2 cellular contexts compared by ENCODE assay signal in the genomic region with DNA sequence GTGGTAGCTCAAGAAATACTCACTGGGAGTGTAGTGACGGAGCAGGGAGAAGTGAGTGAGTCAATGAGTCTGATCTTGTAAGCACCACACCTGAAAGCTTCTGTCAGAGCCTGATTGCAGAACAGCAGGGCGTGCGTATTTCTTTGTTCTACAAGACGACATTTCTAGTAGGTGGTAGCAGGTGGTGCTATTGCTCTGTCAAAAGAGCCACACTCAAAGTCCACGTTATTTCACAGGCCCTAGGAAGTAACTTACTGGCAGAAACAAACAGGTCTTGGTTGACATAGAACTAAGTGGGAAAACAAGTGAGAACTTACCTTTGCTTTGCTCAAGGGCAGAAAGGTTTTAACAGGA.
TF ChIP-seq lines count a peak whose summit lies in the region.

No MANE protein-coding gene starts in this region.

TF ChIP-seq in SK-N-SH, 30 proteins besides CTCF, POLR2A, EP300 and RAD21 (continued from another document):
- TF ChIP-seq, protein P1, sequence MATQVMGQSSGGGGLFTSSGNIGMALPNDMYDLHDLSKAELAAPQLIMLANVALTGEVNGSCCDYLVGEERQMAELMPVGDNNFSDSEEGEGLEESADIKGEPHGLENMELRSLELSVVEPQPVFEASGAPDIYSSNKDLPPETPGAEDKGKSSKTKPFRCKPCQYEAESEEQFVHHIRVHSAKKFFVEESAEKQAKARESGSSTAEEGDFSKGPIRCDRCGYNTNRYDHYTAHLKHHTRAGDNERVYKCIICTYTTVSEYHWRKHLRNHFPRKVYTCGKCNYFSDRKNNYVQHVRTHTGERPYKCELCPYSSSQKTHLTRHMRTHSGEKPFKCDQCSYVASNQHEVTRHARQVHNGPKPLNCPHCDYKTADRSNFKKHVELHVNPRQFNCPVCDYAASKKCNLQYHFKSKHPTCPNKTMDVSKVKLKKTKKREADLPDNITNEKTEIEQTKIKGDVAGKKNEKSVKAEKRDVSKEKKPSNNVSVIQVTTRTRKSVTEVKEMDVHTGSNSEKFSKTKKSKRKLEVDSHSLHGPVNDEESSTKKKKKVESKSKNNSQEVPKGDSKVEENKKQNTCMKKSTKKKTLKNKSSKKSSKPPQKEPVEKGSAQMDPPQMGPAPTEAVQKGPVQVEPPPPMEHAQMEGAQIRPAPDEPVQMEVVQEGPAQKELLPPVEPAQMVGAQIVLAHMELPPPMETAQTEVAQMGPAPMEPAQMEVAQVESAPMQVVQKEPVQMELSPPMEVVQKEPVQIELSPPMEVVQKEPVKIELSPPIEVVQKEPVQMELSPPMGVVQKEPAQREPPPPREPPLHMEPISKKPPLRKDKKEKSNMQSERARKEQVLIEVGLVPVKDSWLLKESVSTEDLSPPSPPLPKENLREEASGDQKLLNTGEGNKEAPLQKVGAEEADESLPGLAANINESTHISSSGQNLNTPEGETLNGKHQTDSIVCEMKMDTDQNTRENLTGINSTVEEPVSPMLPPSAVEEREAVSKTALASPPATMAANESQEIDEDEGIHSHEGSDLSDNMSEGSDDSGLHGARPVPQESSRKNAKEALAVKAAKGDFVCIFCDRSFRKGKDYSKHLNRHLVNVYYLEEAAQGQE (IDR thresholded peaks at IDR 0.05; ENCODE audit: low read depth, low read length): no peak
- TF ChIP-seq, protein P2, sequence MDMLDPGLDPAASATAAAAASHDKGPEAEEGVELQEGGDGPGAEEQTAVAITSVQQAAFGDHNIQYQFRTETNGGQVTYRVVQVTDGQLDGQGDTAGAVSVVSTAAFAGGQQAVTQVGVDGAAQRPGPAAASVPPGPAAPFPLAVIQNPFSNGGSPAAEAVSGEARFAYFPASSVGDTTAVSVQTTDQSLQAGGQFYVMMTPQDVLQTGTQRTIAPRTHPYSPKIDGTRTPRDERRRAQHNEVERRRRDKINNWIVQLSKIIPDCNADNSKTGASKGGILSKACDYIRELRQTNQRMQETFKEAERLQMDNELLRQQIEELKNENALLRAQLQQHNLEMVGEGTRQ (IDR thresholded peaks at IDR 0.05; ENCODE audit: borderline replicate concordance, low read depth, low read length): no peak
- TF ChIP-seq EZH2phosphoT487 (IDR thresholded peaks at IDR 0.05; ENCODE audit: borderline replicate concordance, low read depth) (no peak), ELF1 (IDR thresholded peaks at IDR 0.05) (no peak), CHD2 (IDR thresholded peaks at IDR 0.05; ENCODE audit: low read length, partially characterized antibody) (no peak), POLR2AphosphoS5 (IDR thresholded peaks at IDR 0.05; ENCODE audit: low read depth, low read length) (no peak), MXI1 (IDR thresholded peaks at IDR 0.05; ENCODE audit: low read depth, low read length) (no peak)
- TF ChIP-seq, protein P3, sequence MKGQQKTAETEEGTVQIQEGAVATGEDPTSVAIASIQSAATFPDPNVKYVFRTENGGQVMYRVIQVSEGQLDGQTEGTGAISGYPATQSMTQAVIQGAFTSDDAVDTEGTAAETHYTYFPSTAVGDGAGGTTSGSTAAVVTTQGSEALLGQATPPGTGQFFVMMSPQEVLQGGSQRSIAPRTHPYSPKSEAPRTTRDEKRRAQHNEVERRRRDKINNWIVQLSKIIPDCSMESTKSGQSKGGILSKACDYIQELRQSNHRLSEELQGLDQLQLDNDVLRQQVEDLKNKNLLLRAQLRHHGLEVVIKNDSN (IDR thresholded peaks at IDR 0.05; ENCODE audit: borderline replicate concordance, low read depth): no peak
- TF ChIP-seq, protein P4, sequence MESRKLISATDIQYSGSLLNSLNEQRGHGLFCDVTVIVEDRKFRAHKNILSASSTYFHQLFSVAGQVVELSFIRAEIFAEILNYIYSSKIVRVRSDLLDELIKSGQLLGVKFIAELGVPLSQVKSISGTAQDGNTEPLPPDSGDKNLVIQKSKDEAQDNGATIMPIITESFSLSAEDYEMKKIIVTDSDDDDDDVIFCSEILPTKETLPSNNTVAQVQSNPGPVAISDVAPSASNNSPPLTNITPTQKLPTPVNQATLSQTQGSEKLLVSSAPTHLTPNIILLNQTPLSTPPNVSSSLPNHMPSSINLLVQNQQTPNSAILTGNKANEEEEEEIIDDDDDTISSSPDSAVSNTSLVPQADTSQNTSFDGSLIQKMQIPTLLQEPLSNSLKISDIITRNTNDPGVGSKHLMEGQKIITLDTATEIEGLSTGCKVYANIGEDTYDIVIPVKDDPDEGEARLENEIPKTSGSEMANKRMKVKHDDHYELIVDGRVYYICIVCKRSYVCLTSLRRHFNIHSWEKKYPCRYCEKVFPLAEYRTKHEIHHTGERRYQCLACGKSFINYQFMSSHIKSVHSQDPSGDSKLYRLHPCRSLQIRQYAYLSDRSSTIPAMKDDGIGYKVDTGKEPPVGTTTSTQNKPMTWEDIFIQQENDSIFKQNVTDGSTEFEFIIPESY (IDR thresholded peaks at IDR 0.05; ENCODE audit: borderline replicate concordance, low read depth): no peak

TF ChIP-seq in SK-N-SH treated with all-trans-retinoic acid at 6 μM for 48 hours, 23 proteins besides CTCF, POLR2A, EP300 and RAD21 (continued from another document):
- TF ChIP-seq, protein P5, sequence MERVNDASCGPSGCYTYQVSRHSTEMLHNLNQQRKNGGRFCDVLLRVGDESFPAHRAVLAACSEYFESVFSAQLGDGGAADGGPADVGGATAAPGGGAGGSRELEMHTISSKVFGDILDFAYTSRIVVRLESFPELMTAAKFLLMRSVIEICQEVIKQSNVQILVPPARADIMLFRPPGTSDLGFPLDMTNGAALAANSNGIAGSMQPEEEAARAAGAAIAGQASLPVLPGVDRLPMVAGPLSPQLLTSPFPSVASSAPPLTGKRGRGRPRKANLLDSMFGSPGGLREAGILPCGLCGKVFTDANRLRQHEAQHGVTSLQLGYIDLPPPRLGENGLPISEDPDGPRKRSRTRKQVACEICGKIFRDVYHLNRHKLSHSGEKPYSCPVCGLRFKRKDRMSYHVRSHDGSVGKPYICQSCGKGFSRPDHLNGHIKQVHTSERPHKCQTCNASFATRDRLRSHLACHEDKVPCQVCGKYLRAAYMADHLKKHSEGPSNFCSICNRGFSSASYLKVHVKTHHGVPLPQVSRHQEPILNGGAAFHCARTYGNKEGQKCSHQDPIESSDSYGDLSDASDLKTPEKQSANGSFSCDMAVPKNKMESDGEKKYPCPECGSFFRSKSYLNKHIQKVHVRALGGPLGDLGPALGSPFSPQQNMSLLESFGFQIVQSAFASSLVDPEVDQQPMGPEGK (CRISPR knock-in tag; IDR thresholded peaks at IDR 0.05; ENCODE audit: borderline replicate concordance): no peak
- TF ChIP-seq, protein P6, sequence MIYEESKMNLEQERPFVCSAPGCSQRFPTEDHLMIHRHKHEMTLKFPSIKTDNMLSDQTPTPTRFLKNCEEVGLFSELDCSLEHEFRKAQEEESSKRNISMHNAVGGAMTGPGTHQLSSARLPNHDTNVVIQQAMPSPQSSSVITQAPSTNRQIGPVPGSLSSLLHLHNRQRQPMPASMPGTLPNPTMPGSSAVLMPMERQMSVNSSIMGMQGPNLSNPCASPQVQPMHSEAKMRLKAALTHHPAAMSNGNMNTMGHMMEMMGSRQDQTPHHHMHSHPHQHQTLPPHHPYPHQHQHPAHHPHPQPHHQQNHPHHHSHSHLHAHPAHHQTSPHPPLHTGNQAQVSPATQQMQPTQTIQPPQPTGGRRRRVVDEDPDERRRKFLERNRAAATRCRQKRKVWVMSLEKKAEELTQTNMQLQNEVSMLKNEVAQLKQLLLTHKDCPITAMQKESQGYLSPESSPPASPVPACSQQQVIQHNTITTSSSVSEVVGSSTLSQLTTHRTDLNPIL (CRISPR knock-in tag; IDR thresholded peaks at IDR 0.05; ENCODE audit: low read depth): no peak
